ENCODE assay signal across 8 cellular contexts in genomic region chr4:140150886-140151699, GRCh38. TPM values are rescaled to one million over a fixed set of nuclear protein-coding genes. Genes with fewer than 3 reads are reported as not detected.
DNase-seq lines count a peak whose midpoint lies in the region; ATAC-seq and TF ChIP-seq lines count a peak whose summit lies in the region.

No MANE protein-coding gene starts in this region.

- H3K4me1 ChIP-seq in right atrium auricular region: peaks cover 0 to 5% of the 10 kb centered on the region in 2 donors
- H3K4me1 ChIP-seq in aorta (ENCODE audit: control insufficient read depth in 1 of 2, insufficient read depth in 2 of 2, low read length in 2 of 2): no peaks in the 10 kb centered on the region

- in situ Hi-C loops in ACHN (cut with HindIII; ENCODE audit: low pct_ligation_motif_present, low pct_unique_long_range_greater_than_20kb, low sequenced_read_pairs): no loop called here

- H3K27ac ChIP-seq in right atrium auricular region (peak overlapping the region; percentile 97 to 99), aorta (ENCODE audit: low read depth in 1 of 2, low read length in 2 of 2) (peak overlapping the region; percentile 37 to 92)

- TF ChIP-seq CTCF in right atrium auricular region (IDR thresholded peaks at IDR 0.05): no peak

- H3K9me3 ChIP-seq in right atrium auricular region: no peaks in the 10 kb centered on the region
- no peaks in the 10 kb centered on the region for H3K9me3 ChIP-seq in aorta (ENCODE audit: control insufficient read depth, low read length)

- H3K36me3 ChIP-seq in right atrium auricular region: no peaks in the 10 kb centered on the region
- no peaks in the 10 kb centered on the region for H3K36me3 ChIP-seq in aorta (ENCODE audit: control insufficient read depth in 1 of 2, insufficient read depth in 2 of 2, low read length in 1 of 2)

- ATAC-seq in GM19467 (IDR thresholded peaks at IDR 0.05; ENCODE audit: unreplicated experiment) (peak; percentile 52), aorta (ENCODE audit: low FRiP score) (peak; percentile 86)

- intact Hi-C loops in aorta (cut with DNase I): loop anchor here (2.0 to 10.0 kb wide), 7 partner anchors 54 to 714 kb away; no protein-coding TSS in a partner anchor

- WGBS in aorta, 2 donors: 0% methylated on average over 61 to 84 of the region's 84 CpGs

- no peaks in the 10 kb centered on the region for H3K27me3 ChIP-seq in right atrium auricular region
- H3K27me3 ChIP-seq in aorta (ENCODE audit: control insufficient read depth in 1 of 2, insufficient read depth in 2 of 2, low read length in 1 of 2): no peaks in the 10 kb centered on the region

- H3K4me3 ChIP-seq in right atrium auricular region (peak overlapping the region; percentile 75 to 89), aorta (ENCODE audit: low read length in 2 of 2) (peak overlapping the region; percentile 94 to 97)

- DNase-seq in ACHN (peak; percentile 61), NCI-H2029 (lab: John Stamatoyannopoulos, UW) (peak; percentile 95), T-helper 9 cell (peak; percentile 56), astrocyte of the hippocampus (ENCODE audit: low read depth, low spot score) (peak; percentile 96), right atrium auricular region (ENCODE audit: low spot score) (peak; percentile 85), pons (ENCODE audit: low spot score) (peak; percentile 82), aorta (peak; percentile 94)

RNA-seq across cellular contexts. Expression of gene MAML3, which starts 2.9 kb away (rescaled TPM):
- 1 to 10 TPM; 2.6 to 5.8 TPM for total RNA-seq in right atrium auricular region
- 10 to 100 TPM in 1 of 2 donors, 1 to 10 TPM in 1; 8.3 to 10.5 TPM for total RNA-seq in aorta
- 1 to 10 TPM in 1 of 2 donors, under 1 TPM in 1; 0.79 to 1.5 TPM for polyA plus RNA-seq in aorta

Comparison
In these comparisons a context has a peak if more than half of its experiments do, and no peak if none do; other contexts are left out.
1. Peak in every context shown above with its lines: DNase-seq, ATAC-seq, H3K4me3 ChIP-seq and H3K27ac ChIP-seq.